ENCODE assay signal across 10 cellular contexts in the genomic region with DNA sequence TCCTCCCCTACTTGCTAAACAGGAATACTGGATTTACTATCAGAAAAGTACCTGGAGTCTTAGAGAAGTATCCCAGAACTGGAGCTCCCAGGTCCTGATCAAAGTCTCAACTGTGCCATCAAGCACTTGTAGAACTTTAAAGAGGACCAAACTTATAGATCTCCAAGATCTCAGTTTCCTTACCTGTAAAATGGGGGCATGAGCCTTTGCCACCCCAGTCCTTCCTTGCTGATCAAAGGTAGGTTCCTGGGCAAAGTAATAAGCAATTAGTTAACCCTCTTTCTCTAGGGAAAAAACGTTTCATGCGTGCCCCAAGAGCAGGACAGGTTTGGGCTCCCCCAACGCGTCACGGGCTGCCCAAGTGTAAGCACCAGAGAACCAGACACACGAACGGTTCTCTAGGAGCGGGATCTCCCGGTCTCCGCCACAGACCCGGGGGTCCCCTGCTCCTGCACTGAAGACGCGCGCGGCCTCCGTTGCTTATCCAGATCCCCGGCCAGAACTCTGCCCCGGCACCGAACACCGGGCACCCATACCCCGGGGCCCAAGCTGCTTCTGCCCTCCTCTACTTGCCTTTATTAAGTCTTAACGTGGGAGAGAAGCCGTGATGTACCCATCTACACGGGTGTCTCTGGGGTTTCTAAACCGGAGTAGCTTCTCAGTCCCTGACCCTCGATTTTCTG. TPM values are rescaled to one million over a fixed set of nuclear protein-coding genes. Genes with fewer than 3 reads are reported as not detected.
DNase-seq lines count a peak whose midpoint lies in the region; ATAC-seq and TF ChIP-seq lines count a peak whose summit lies in the region.
"Had no signal": no experiment of that assay in that cellular context is flagged by ENCODE, and none has a peak within 500 bp of the region (broad histone marks: within the 10 kb centered on the region; RNA-seq: fewer than 3 reads in every experiment).

No MANE protein-coding gene starts in this region.

- H3K9ac ChIP-seq in ES-I3 (ENCODE audit: low read depth, low read length), result peak overlapping the region; percentile 73

- ATAC-seq in HG02981 (IDR thresholded peaks at IDR 0.05; ENCODE audit: unreplicated experiment) (peak; percentile 28), body of pancreas (peak; percentile 10)

- WGBS in body of pancreas, 2 donors, result 3 to 4% methylated on average over 25 to 26 of the region's 26 CpGs
- WGBS in stomach, 5 donors, result 3 to 6% (median 4%) methylated on average over 21 to 26 of the region's 26 CpGs

- H3K9me3 ChIP-seq in ES-I3 (ENCODE audit: control insufficient read depth, insufficient read depth, low read length) (no peaks in the 10 kb centered on the region), body of pancreas (no peaks in the 10 kb centered on the region), stomach (no peaks in the 10 kb centered on the region)

- H3K27me3 ChIP-seq in body of pancreas (no peaks in the 10 kb centered on the region), stomach (peaks cover 0 to 6% (median 0%) of the 10 kb centered on the region in 3 donors)

- H3K4me1 ChIP-seq in ES-I3 (ENCODE audit: insufficient read depth, low read length) (no peaks in the 10 kb centered on the region), body of pancreas (peaks cover 18% of the 10 kb centered on the region), stomach (peaks cover 0 to 18% (median 17%) of the 10 kb centered on the region in 4 donors)

- no peak for TF ChIP-seq POLR2A in body of pancreas (IDR thresholded peaks at IDR 0.05)
- no peak for TF ChIP-seq POLR2A in stomach (IDR thresholded peaks at IDR 0.05)

- peak overlapping the region; percentile 11 to 84 (median 73) for H3K27ac ChIP-seq in body of pancreas
- H3K27ac ChIP-seq in stomach, result peak overlapping the region; percentile 22 to 83 (median 78)

- intact Hi-C loops in body of pancreas (cut with DNase I) (no loop called here), stomach (cut with DNase I; ENCODE audit: low total_unique reads) (no loop called here)

- H3K36me3 ChIP-seq in ES-I3 (ENCODE audit: insufficient read depth, low read length), result no peaks in the 10 kb centered on the region
- H3K36me3 ChIP-seq in body of pancreas (replicated peaks in 1 of 2; ENCODE audit: insufficient read depth in 1 of 2, low read depth in 2 of 2), result no peaks in the 10 kb centered on the region
- H3K36me3 ChIP-seq in stomach, result no peaks in the 10 kb centered on the region

- no peak for TF ChIP-seq EP300 in stomach (IDR thresholded peaks at IDR 0.05)

- TF ChIP-seq CTCF in body of pancreas (IDR thresholded peaks at IDR 0.05) (no peak), stomach (IDR thresholded peaks at IDR 0.05) (no peak)

- peak overlapping the region; percentile 34 to 77 for H3K4me3 ChIP-seq in body of pancreas
- H3K4me3 ChIP-seq in stomach, result peak overlapping the region; percentile 52 to 68 (median 66)

- peak; percentile 8 to 35 (median 25) for DNase-seq in body of pancreas
- peak; percentile 49 for DNase-seq in iPS-NIHi7 (ENCODE audit: extremely low spot score)
- no peak for DNase-seq in stomach
- no peak for DNase-seq in SIG-M5 treated with dmso at 0.1 percent for 504 hours (lab: John Stamatoyannopoulos, UW; ENCODE audit: unreplicated experiment)
- DNase-seq in activated CD4-positive, alpha-beta T cell treated with anti-CD3 and anti-CD28 coated beads for 48 hours, result no peak
- DNase-seq in NCI-H1092 (lab: John Stamatoyannopoulos, UW), result no peak
- DNase-seq: naive B cell had no signal

RNA-seq across cellular contexts. Expression of a gene that starts 0.5 kb away (rescaled TPM):
- total RNA-seq in body of pancreas, result 1 to 10 TPM; 2.1 to 4.3 TPM
- 1 to 10 TPM in 1 of 5 donors, under 1 TPM in 2, not detected in 2; 0.58 to 4.0 (median 0.87) TPM for total RNA-seq in stomach
- polyA plus RNA-seq in stomach, result under 1 TPM; 0.37 to 0.63 (median 0.61) TPM
- polyA plus RNA-seq: IgD-negative memory B cell had no signal

RNA-seq across cellular contexts. Expression of a gene that starts 0.6 kb away (rescaled TPM):
- total RNA-seq in body of pancreas (under 1 TPM; under 0.01 to 0.33 TPM), stomach (under 1 TPM in 1 of 5 donors, not detected in 4; 0.18 TPM)
- not detected for polyA plus RNA-seq in stomach
- polyA plus RNA-seq: IgD-negative memory B cell had no signal

Comparison
In these comparisons a context has a peak if more than half of its experiments do, and no peak if none do; other contexts are left out.
1. DNase-seq: peak in body of pancreas (4 of 4) and iPS-NIHi7 (single experiment); none in stomach (single experiment), SIG-M5 treated with dmso at 0.1 percent for 504 hours (single experiment), activated CD4-positive, alpha-beta T cell treated with anti-CD3 and anti-CD28 coated beads for 48 hours (single experiment) and NCI-H1092 (single experiment).